In genomic region chr3:157794771-157795170, GRCh38 we compare ENCODE assay signal across 18 cellular contexts.
DNase-seq lines count a peak whose midpoint lies in the region; ATAC-seq and TF ChIP-seq lines count a peak whose summit lies in the region.
"Had no signal": no experiment of that assay in that cellular context is flagged by ENCODE, and none has a peak within 500 bp of the region (broad histone marks: within the 10 kb centered on the region; RNA-seq: fewer than 3 reads in every experiment).

No MANE protein-coding gene starts in this region.

- no peak overlapping the region for H3K4me3 Mint-ChIP-seq in T-helper 2 cell treated with Interferon-gamma antibody and Interleukin-4, amounts not matched to agents 5 μg/mL and 100 μg/mL, for 36 hours
- H3K4me3 Mint-ChIP-seq: activated naive CD8-positive, alpha-beta T cell; activated T-cell treated with anti-CD3 and anti-CD28 coated beads, Interleukin-2, amount 50 U/mL, for 4 hours; central memory CD8-positive, alpha-beta T cell; neural crest cell had no signal

- peak; percentile 58 for DNase-seq in A172 (ENCODE audit: low spot score)
- DNase-seq in GM04504 (ENCODE audit: low read depth), result peak; percentile 60
- DNase-seq in fibroblast of peridontal ligament (ENCODE audit: extremely low read depth), result peak; percentile 72
- DNase-seq in NCI-H1105 treated with DMSO at 0.1 percent for 48 hours (lab: John Stamatoyannopoulos, UW), result no peak
- DNase-seq in GM19240 (ENCODE audit: insufficient read length, low spot score), result no peak
- DNase-seq in T-helper 2 cell treated with Interferon-gamma antibody and Interleukin-4, amounts not matched to agents 5 μg/mL and 100 μg/mL, for 36 hours (ENCODE audit: low spot score), result no peak
- DNase-seq: activated T-cell treated with anti-CD3 and anti-CD28 coated beads, Interleukin-2, amount 50 U/mL, for 4 hours; COR-L47; heart right ventricle; MM.1S; NCI-H2029; NCI-H510A; stomach had no signal

- H3K9me3 Mint-ChIP-seq in T-helper 2 cell treated with Interferon-gamma antibody and Interleukin-4, amounts not matched to agents 5 μg/mL and 100 μg/mL, for 36 hours, result peaks cover 6% of the 10 kb centered on the region
- H3K9me3 Mint-ChIP-seq: central memory CD8-positive, alpha-beta T cell had no signal

- no peak overlapping the region for H3K27ac Mint-ChIP-seq in T-helper 2 cell treated with Interferon-gamma antibody and Interleukin-4, amounts not matched to agents 5 μg/mL and 100 μg/mL, for 36 hours
- H3K27ac Mint-ChIP-seq: activated naive CD8-positive, alpha-beta T cell had no signal

- no peaks in the 10 kb centered on the region for H3K27me3 Mint-ChIP-seq in T-helper 2 cell treated with Interferon-gamma antibody and Interleukin-4, amounts not matched to agents 5 μg/mL and 100 μg/mL, for 36 hours (ENCODE audit: low read depth)
- H3K27me3 Mint-ChIP-seq: activated naive CD8-positive, alpha-beta T cell; central memory CD8-positive, alpha-beta T cell had no signal

- H3K36me3 Mint-ChIP-seq in T-helper 2 cell treated with Interferon-gamma antibody and Interleukin-4, amounts not matched to agents 5 μg/mL and 100 μg/mL, for 36 hours (ENCODE audit: low read depth), result no peaks in the 10 kb centered on the region
- H3K36me3 Mint-ChIP-seq: activated naive CD8-positive, alpha-beta T cell had no signal

- ATAC-seq in SK-N-SH treated with all-trans-retinoic acid at 6 μM for 48 hours, result peak; percentile 87
- no peak for ATAC-seq in esophagus mucosa
- ATAC-seq: activated T-cell treated with anti-CD3 and anti-CD28 coated beads, Interleukin-2, amount 50 U/mL, for 4 hours; heart right ventricle had no signal

- H3K4me1 Mint-ChIP-seq in T-helper 2 cell treated with Interferon-gamma antibody and Interleukin-4, amounts not matched to agents 5 μg/mL and 100 μg/mL, for 36 hours (ENCODE audit: low read depth), result no peaks in the 10 kb centered on the region
- H3K4me1 Mint-ChIP-seq: central memory CD8-positive, alpha-beta T cell; neural crest cell had no signal

TF ChIP-seq in SK-N-SH treated with all-trans-retinoic acid at 6 μM for 48 hours, 23 proteins besides CTCF, POLR2A, EP300 and RAD21:
- TF ChIP-seq RARB (CRISPR knock-in tag; IDR thresholded peaks at IDR 0.05) (no peak), ZFP30 (CRISPR knock-in tag; IDR thresholded peaks at IDR 0.05) (no peak), ZNF70 (CRISPR knock-in tag; IDR thresholded peaks at IDR 0.05) (no peak), PPARA (CRISPR knock-in tag; IDR thresholded peaks at IDR 0.05; ENCODE audit: borderline replicate concordance) (no peak), ZC3H10 (CRISPR knock-in tag; IDR thresholded peaks at IDR 0.05) (no peak), ESRRG (CRISPR knock-in tag; IDR thresholded peaks at IDR 0.05) (no peak), POU6F1 (CRISPR knock-in tag; IDR thresholded peaks at IDR 0.05; ENCODE audit: borderline replicate concordance, low read depth) (no peak), GLIS3 (CRISPR knock-in tag; IDR thresholded peaks at IDR 0.05) (no peak)

Comparison
In these comparisons a context has a peak if more than half of its experiments do, and no peak if none do; other contexts are left out.
1. DNase-seq: peak in A172 (single experiment), GM04504 (single experiment) and fibroblast of peridontal ligament (single experiment); none in NCI-H1105 treated with DMSO at 0.1 percent for 48 hours (single experiment), GM19240 (single experiment) and T-helper 2 cell treated with Interferon-gamma antibody and Interleukin-4, amounts not matched to agents 5 μg/mL and 100 μg/mL, for 36 hours (single experiment).